Comparison of ENCODE assay signal across 21 cellular contexts in genomic region chr13:43030548-43030947, GRCh38. TPM values are rescaled to one million over a fixed set of nuclear protein-coding genes. Genes with fewer than 3 reads are reported as not detected.
A peak's percentile ranks its signal among the peaks of the same experiment; 100 is the strongest.
DNase-seq lines count a peak whose midpoint lies in the region; ATAC-seq and TF ChIP-seq lines count a peak whose summit lies in the region.
"Had no signal": no experiment of that assay in that cellular context is flagged by ENCODE, and none has a peak within 500 bp of the region (broad histone marks: within the 10 kb centered on the region; RNA-seq: fewer than 3 reads in every experiment).

No MANE protein-coding gene starts in this region.

- CTCF ChIA-PET in WTC11 (lab: Charles Lee) = no interaction called here

- no peaks in the 10 kb centered on the region for H3K9me3 Mint-ChIP-seq in WTC11
- H3K9me3 Mint-ChIP-seq: H9 had no signal

- no peak for DNase-seq in WTC11 (ENCODE audit: low spot score)
- no peak for DNase-seq in colonic mucosa
- no peak for DNase-seq in NCI-H2227 (lab: John Stamatoyannopoulos, UW; ENCODE audit: unreplicated experiment)
- DNase-seq in NCI-H82 treated with DMSO at 0.1 percent for 48 hours (lab: John Stamatoyannopoulos, UW; ENCODE audit: unreplicated experiment) = no peak
- DNase-seq: activated naive CD8-positive, alpha-beta T cell treated with anti-CD3 and anti-CD28 coated beads, Interleukin-2, amount 50 U/mL, for 24 hours; AML-193; EL; H9; hippocampal formation; islet precursor cell; mesenchymal stem cell; naive thymus-derived CD4-positive, alpha-beta T cell; NCI-H1930; pancreas; stimulated activated naive CD8-positive, alpha-beta T cell treated with anti-CD3 and anti-CD28 coated beads, Interleukin-15, Interleukin-2, amounts not matched to agents 100 U/mL and 50 U/mL, for 24 hours; tibial artery had no signal

- H3K27ac Mint-ChIP-seq in WTC11 = peak overlapping the region; percentile 14
- H3K27ac Mint-ChIP-seq: activated naive CD8-positive, alpha-beta T cell treated with anti-CD3 and anti-CD28 coated beads, Interleukin-2, amount 50 U/mL, for 24 hours had no signal

- peak; percentile 55 for ATAC-seq in GM18873 (IDR thresholded peaks at IDR 0.05; ENCODE audit: low FRiP score, unreplicated experiment)
- ATAC-seq in GM21825 (IDR thresholded peaks at IDR 0.05; ENCODE audit: unreplicated experiment) = peak; percentile 70
- ATAC-seq in WTC11 = no peak
- ATAC-seq in SK-N-SH treated with all-trans-retinoic acid at 6 μM for 48 hours = no peak
- ATAC-seq: activated naive CD8-positive, alpha-beta T cell treated with anti-CD3 and anti-CD28 coated beads, Interleukin-2, amount 50 U/mL, for 24 hours; K562; naive thymus-derived CD4-positive, alpha-beta T cell; pancreas; stimulated activated naive CD8-positive, alpha-beta T cell treated with anti-CD3 and anti-CD28 coated beads, Interleukin-15, Interleukin-2, amounts not matched to agents 100 U/mL and 50 U/mL, for 24 hours had no signal

- no peak overlapping the region for H3K9ac ChIP-seq in colonic mucosa (ENCODE audit: low read depth in 2 of 2, low read length in 2 of 2)

- POLR2A ChIA-PET in WTC11 (lab: Charles Lee) = no interaction called here

- peaks cover 13% of the 10 kb centered on the region for H3K36me3 Mint-ChIP-seq in WTC11

- H3K4me3 Mint-ChIP-seq in WTC11 = no peak overlapping the region
- H3K4me3 Mint-ChIP-seq: activated naive CD8-positive, alpha-beta T cell treated with anti-CD3 and anti-CD28 coated beads, Interleukin-2, amount 50 U/mL, for 24 hours; H9; naive thymus-derived CD4-positive, alpha-beta T cell had no signal

- H3K27me3 ChIP-seq in colonic mucosa = no peaks in the 10 kb centered on the region
- H3K27me3 ChIP-seq: breast epithelium, pancreas, tibial artery had no signal

- H3K27me3 Mint-ChIP-seq in WTC11 (ENCODE audit: low read depth) = no peaks in the 10 kb centered on the region
- H3K27me3 Mint-ChIP-seq: activated naive CD8-positive, alpha-beta T cell treated with anti-CD3 and anti-CD28 coated beads, Interleukin-2, amount 50 U/mL, for 24 hours; naive thymus-derived CD4-positive, alpha-beta T cell had no signal

- no peaks in the 10 kb centered on the region for H3K4me1 ChIP-seq in colonic mucosa
- H3K4me1 ChIP-seq: breast epithelium had no signal

- intact Hi-C loops in colonic mucosa (cut with DNase I) = no loop called here

- no peaks in the 10 kb centered on the region for H3K36me3 ChIP-seq in colonic mucosa
- H3K36me3 ChIP-seq: breast epithelium, pancreas had no signal

- peaks cover 6% of the 10 kb centered on the region for H3K4me1 Mint-ChIP-seq in WTC11

- H3K4me3 ChIP-seq in colonic mucosa = no peak overlapping the region
- H3K4me3 ChIP-seq: breast epithelium, K562, pancreas, tibial artery had no signal

- TF ChIP-seq CTCF in WTC11 (IDR thresholded peaks at IDR 0.05) = no peak
- no peak for TF ChIP-seq CTCF in colonic mucosa (IDR thresholded peaks at IDR 0.05)

- no peaks in the 10 kb centered on the region for H3K9me3 ChIP-seq in colonic mucosa
- H3K9me3 ChIP-seq: breast epithelium, pancreas, tibial artery had no signal

- no peak overlapping the region for H3K27ac ChIP-seq in colonic mucosa
- H3K27ac ChIP-seq: breast epithelium, pancreas, tibial artery had no signal

TF ChIP-seq in WTC11, 78 proteins besides CTCF, POLR2A, EP300 and RAD21 (continues in another document):
- TF ChIP-seq GTF2I (CRISPR knock-in tag; conservative IDR thresholded peaks at IDR 0.05) (no peak), CDX4 (CRISPR knock-in tag; IDR thresholded peaks at IDR 0.05; ENCODE audit: borderline replicate concordance) (no peak), E2F1 (CRISPR knock-in tag; IDR thresholded peaks at IDR 0.05) (no peak), USF1 (CRISPR knock-in tag; IDR thresholded peaks at IDR 0.05) (no peak)

TF ChIP-seq in SK-N-SH treated with all-trans-retinoic acid at 6 μM for 48 hours, 23 proteins besides CTCF, POLR2A, EP300 and RAD21:
- TF ChIP-seq ZNF565 (CRISPR knock-in tag; conservative IDR thresholded peaks at IDR 0.05; ENCODE audit: low read depth) = no peak
- TF ChIP-seq ESRRG (CRISPR knock-in tag; IDR thresholded peaks at IDR 0.05) = no peak
- TF ChIP-seq OSR1 (CRISPR knock-in tag; IDR thresholded peaks at IDR 0.05) = no peak
- TF ChIP-seq ZFP30 (CRISPR knock-in tag; IDR thresholded peaks at IDR 0.05) = no peak
- no peak for TF ChIP-seq GLIS3 (CRISPR knock-in tag; IDR thresholded peaks at IDR 0.05)
- no peak for TF ChIP-seq PPARA (CRISPR knock-in tag; IDR thresholded peaks at IDR 0.05; ENCODE audit: borderline replicate concordance)
- TF ChIP-seq CSRNP3 (CRISPR knock-in tag; IDR thresholded peaks at IDR 0.05) = no peak
- no peak for TF ChIP-seq CSDC2 (CRISPR knock-in tag; IDR thresholded peaks at IDR 0.05)
- TF ChIP-seq ZFP3 (CRISPR knock-in tag; IDR thresholded peaks at IDR 0.05) = no peak
- TF ChIP-seq TOX (CRISPR knock-in tag; IDR thresholded peaks at IDR 0.05; ENCODE audit: borderline replicate concordance) = no peak
- TF ChIP-seq PATZ1 (CRISPR knock-in tag; IDR thresholded peaks at IDR 0.05; ENCODE audit: borderline replicate concordance) = no peak

RNA-seq across cellular contexts. Expression of gene DNAJC15, which starts 7.2 kb away (rescaled TPM):
- 12.2 to 15.6 TPM (median 13.5 TPM) in 3 replicates for total RNA-seq in WTC11 (2021)
- total RNA-seq in colonic mucosa = 10 to 100 TPM in 1 of 2 donors, 1 to 10 TPM in 1; 6.6 to 14.6 TPM

RNA-seq across cellular contexts. Expression of gene EPSTI1, which starts 38.5 kb away (rescaled TPM):
- total RNA-seq in WTC11 (2021) (0.37 to 2.1 TPM (median 0.73 TPM) in 3 replicates), colonic mucosa (10 to 100 TPM in 1 of 2 donors, 1 to 10 TPM in 1; 5.4 to 16.8 TPM)

Comparison
In these comparisons a context has a peak if more than half of its experiments do, and no peak if none do; other contexts are left out.
1. ATAC-seq: peak in GM18873 (single experiment) and GM21825 (single experiment); none in WTC11 (single experiment) and SK-N-SH treated with all-trans-retinoic acid at 6 μM for 48 hours (single experiment).